8 cellular contexts compared by ENCODE assay signal in genomic region chr7:75092892-75093249, GRCh38. TPM values are rescaled to one million over a fixed set of nuclear protein-coding genes. Genes with fewer than 3 reads are reported as not detected.
A peak's percentile ranks its signal among the peaks of the same experiment; 100 is the strongest.
DNase-seq lines count a peak whose midpoint lies in the region; ATAC-seq and TF ChIP-seq lines count a peak whose summit lies in the region.
"Not testable (repeated sequence)": the region's sequence is repeated elsewhere in the genome, so short reads cannot be mapped to it uniquely, and the experiment has no call there.

No MANE protein-coding gene starts in this region.

- not testable (repeated sequence) for H3K4me1 ChIP-seq in A673 (ENCODE audit: insufficient read depth, low read length, poor library complexity, severe bottlenecking); SJSA1 (replicated peaks); mucosa of rectum (ENCODE audit: control insufficient read depth in 2 of 2, insufficient read depth in 2 of 2, low read length in 2 of 2)

- not testable (repeated sequence) for BruUV-seq in A673 (replicated peaks; lab: Mats Ljungman, UMichigan)

- peak overlapping the region; percentile 83 for H3K27ac ChIP-seq in A673 (ENCODE audit: low read depth, low read length, poor library complexity, severe bottlenecking)
- H3K27ac ChIP-seq in SJSA1: peak overlapping the region; percentile 97
- H3K27ac ChIP-seq in mucosa of rectum (ENCODE audit: low read depth in 2 of 2, low read length in 2 of 2): peak overlapping the region; percentile 82

- H3K9ac ChIP-seq in mucosa of rectum (ENCODE audit: low read depth in 1 of 2, low read length in 2 of 2): peak overlapping the region in 1 of 2 donors; percentile 76

- peak overlapping the region; percentile 43 for H3K4me3 ChIP-seq in A673 (ENCODE audit: low read depth, low read length, poor library complexity, severe bottlenecking)
- H3K4me3 ChIP-seq in SJSA1: peak overlapping the region; percentile 49
- H3K4me3 ChIP-seq in mucosa of rectum (ENCODE audit: low read length in 2 of 2): peak overlapping the region; percentile 52 to 64

- H3K9me3 ChIP-seq in A673 (ENCODE audit: low read depth, low read length, poor library complexity, severe bottlenecking); SJSA1 (replicated peaks); mucosa of rectum (ENCODE audit: control insufficient read depth in 2 of 2, low read length in 2 of 2): not testable (repeated sequence)

- intact Hi-C loops in A673 (cut with micrococcal nuclease; ENCODE audit: unreplicated experiment): not testable (repeated sequence)

- not testable (repeated sequence) for TF ChIP-seq CTCF in A673 (conservative IDR thresholded peaks at IDR 0.05; ENCODE audit: low read depth, low read length)

- ATAC-seq in GM19372 (IDR thresholded peaks at IDR 0.05; ENCODE audit: low read depth, unreplicated experiment) (peak; percentile 98), HG03045 (IDR thresholded peaks at IDR 0.05; ENCODE audit: unreplicated experiment) (peak; percentile 95)

- not testable (repeated sequence) for H3K27me3 ChIP-seq in A673 (replicated peaks; ENCODE audit: insufficient read depth, low read depth, low read length, poor library complexity); SJSA1 (replicated peaks); mucosa of rectum (ENCODE audit: control insufficient read depth in 2 of 2, insufficient read depth in 2 of 2, low read length in 2 of 2)

- H3K36me3 ChIP-seq in A673 (ENCODE audit: insufficient read depth, low read length, poor library complexity, severe bottlenecking); SJSA1; mucosa of rectum (ENCODE audit: control insufficient read depth in 2 of 2, insufficient read depth in 2 of 2, low read length in 2 of 2): not testable (repeated sequence)

- CTCF ChIA-PET in A673 (lab: Charles Lee): not testable (repeated sequence)

- POLR2A ChIA-PET in A673 (lab: Charles Lee; ENCODE audit: low non-redundant PET): not testable (repeated sequence)

- DNase-seq in A673 (ENCODE audit: low spot score); erythroblast (lab: John Stamatoyannopoulos, UW): not testable (repeated sequence)
- DNase-seq in SJSA1 (ENCODE audit: low read depth in 1 of 2, low spot score in 2 of 2) (peak in 1 of 2 experiments; percentile 97), activated T-helper 1 cell treated with Interleukin-2 at 50 U/mL for 16 hours (ENCODE audit: low read depth) (peak; percentile 93)
- peak; percentile 80 to 86 for DNase-seq in stimulated activated CD4-positive, alpha-beta T cell treated with anti-CD3 and anti-CD28 coated beads, Interleukin-4, amount 100 ng/mL, for 48 hours (ENCODE audit: low read depth in 2 of 2)

- peak; percentile 26 for TF ChIP-seq POLR2A in erythroblast (IDR thresholded peaks at IDR 0.05; ENCODE audit: low read length)

RNA-seq across cellular contexts. Expression of gene GTF2IRD2B, which starts 0.5 kb away (rescaled TPM):
- 17.1 and 19.7 TPM in 2 replicates for total RNA-seq in A673 (2021)
- total RNA-seq in SJSA1 (2014; rRNA removed; shearing (Covaris generic)): 20.3 and 40.2 TPM in 2 replicates

RNA-seq across cellular contexts. Expression of gene RCC1L, which starts 19.3 kb away (rescaled TPM):
- 39.8 and 40.2 TPM in 2 replicates for total RNA-seq in A673 (2021)
- 74.3 and 89.9 TPM in 2 replicates for total RNA-seq in SJSA1 (2014; rRNA removed; shearing (Covaris generic))
